Comparison of ENCODE assay signal across 23 cellular contexts in genomic region chr17:40431231-40431602, GRCh38. TPM values are rescaled to one million over a fixed set of nuclear protein-coding genes. Genes with fewer than 3 reads are reported as not detected.
DNase-seq lines count a peak whose midpoint lies in the region; ATAC-seq lines count a peak whose summit lies in the region.
"Had no signal": no experiment of that assay in that cellular context is flagged by ENCODE, and none has a peak within 500 bp of the region (broad histone marks: within the 10 kb centered on the region; RNA-seq: fewer than 3 reads in every experiment).

No MANE protein-coding gene starts in this region.

- H3K36me3 Mint-ChIP-seq in activated CD4-positive, alpha-beta memory T cell treated with anti-CD3 and anti-CD28 coated beads for 36 hours, result no peaks in the 10 kb centered on the region
- no peaks in the 10 kb centered on the region for H3K36me3 Mint-ChIP-seq in activated CD4-positive, alpha-beta memory T cell treated with anti-CD3 and anti-CD28 coated beads, Interleukin-2, amount 10 ng/mL, durations not matched to agents 7 days and 5 days (ENCODE audit: low read depth)
- H3K36me3 Mint-ChIP-seq in activated naive CD8-positive, alpha-beta T cell treated with anti-CD3 and anti-CD28 coated beads, Interleukin-2, amount 10 ng/mL, durations not matched to agents 7 days and 5 days, result peaks cover 2% of the 10 kb centered on the region
- no peaks in the 10 kb centered on the region for H3K36me3 Mint-ChIP-seq in activated naive CD8-positive, alpha-beta T cell treated with anti-CD3 and anti-CD28 coated beads, Interleukin-2, amount 50 U/mL, for 24 hours (ENCODE audit: low read depth)
- no peaks in the 10 kb centered on the region for H3K36me3 Mint-ChIP-seq in activated T-helper 17 cell treated with anti-CD3 and anti-CD28 coated beads, Interleukin-2, amount 50 U/mL, for 72 hours (ENCODE audit: low read depth)
- H3K36me3 Mint-ChIP-seq: CD8-positive, alpha-beta memory T cell; IgD-negative memory B cell had no signal

- CTCF ChIA-PET in activated CD4-positive, alpha-beta memory T cell treated with anti-CD3 and anti-CD28 coated beads for 36 hours (lab: Charles Lee), result interaction anchor here (1.1 kb wide), 1 partner anchor 102 kb away, joined by 3 read pairs; no protein-coding TSS in a partner anchor
- CTCF ChIA-PET in activated CD4-positive, alpha-beta memory T cell treated with anti-CD3 and anti-CD28 coated beads, Interleukin-2, amount 10 ng/mL, durations not matched to agents 7 days and 5 days (lab: Charles Lee), result interaction anchor here (1.8 to 2.2 kb wide), 2 partner anchors 15 to 102 kb away, joined by 5 to 9 read pairs; no protein-coding TSS in a partner anchor

- intact Hi-C loops in activated CD4-positive, alpha-beta memory T cell treated with anti-CD3 and anti-CD28 coated beads for 36 hours (cut with micrococcal nuclease), result no loop called here
- intact Hi-C loops in sciatic nerve (cut with DNase I), result loop anchor here (10.0 kb wide), 1 partner anchor 124 kb away; no protein-coding TSS in a partner anchor

- peaks cover 30% of the 10 kb centered on the region for H3K4me1 Mint-ChIP-seq in activated CD4-positive, alpha-beta memory T cell treated with anti-CD3 and anti-CD28 coated beads for 36 hours (ENCODE audit: low read depth)
- peaks cover 23% of the 10 kb centered on the region for H3K4me1 Mint-ChIP-seq in activated CD4-positive, alpha-beta memory T cell treated with anti-CD3 and anti-CD28 coated beads, Interleukin-2, amount 10 ng/mL, durations not matched to agents 7 days and 5 days
- H3K4me1 Mint-ChIP-seq in activated naive CD8-positive, alpha-beta T cell treated with anti-CD3 and anti-CD28 coated beads, Interleukin-2, amount 10 ng/mL, durations not matched to agents 7 days and 5 days, result peaks cover 24% of the 10 kb centered on the region
- H3K4me1 Mint-ChIP-seq in activated naive CD8-positive, alpha-beta T cell treated with anti-CD3 and anti-CD28 coated beads, Interleukin-2, amount 50 U/mL, for 24 hours, result peaks cover 26% of the 10 kb centered on the region
- H3K4me1 Mint-ChIP-seq in activated T-helper 17 cell treated with anti-CD3 and anti-CD28 coated beads, Interleukin-2, amount 50 U/mL, for 72 hours, result peaks cover 20% of the 10 kb centered on the region

- peak; percentile 4 for DNase-seq in activated CD4-positive, alpha-beta memory T cell treated with anti-CD3 and anti-CD28 coated beads for 36 hours
- no peak for DNase-seq in activated CD4-positive, alpha-beta memory T cell treated with anti-CD3 and anti-CD28 coated beads, Interleukin-2, amount 10 ng/mL, durations not matched to agents 7 days and 5 days
- DNase-seq in activated naive CD8-positive, alpha-beta T cell treated with anti-CD3 and anti-CD28 coated beads, Interleukin-2, amount 10 ng/mL, durations not matched to agents 7 days and 5 days, result peak; percentile 15
- no peak for DNase-seq in activated naive CD8-positive, alpha-beta T cell treated with anti-CD3 and anti-CD28 coated beads, Interleukin-2, amount 50 U/mL, for 24 hours
- DNase-seq in sciatic nerve (ENCODE audit: low spot score), result peak; percentile 41
- peak; percentile 34 for DNase-seq in ureter (ENCODE audit: low spot score)
- DNase-seq: 8988T; AML-193; C1 segment of cervical spinal cord; CD8-positive, alpha-beta memory T cell; Karpas-422; MV-4-11; NCI-H1105 treated with DMSO at 0.1 percent for 48 hours; NCI-H2081 treated with DMSO at 0.1 percent for 48 hours; NCI-H2171 treated with DMSO at 0.1 percent for 48 hours; NCI-H524 treated with DMSO at 0.1 percent for 48 hours; NCI-H82 had no signal

- H3K4me3 Mint-ChIP-seq in activated CD4-positive, alpha-beta memory T cell treated with anti-CD3 and anti-CD28 coated beads for 36 hours, result no peak overlapping the region
- no peak overlapping the region for H3K4me3 Mint-ChIP-seq in activated CD4-positive, alpha-beta memory T cell treated with anti-CD3 and anti-CD28 coated beads, Interleukin-2, amount 10 ng/mL, durations not matched to agents 7 days and 5 days
- no peak overlapping the region for H3K4me3 Mint-ChIP-seq in activated naive CD8-positive, alpha-beta T cell treated with anti-CD3 and anti-CD28 coated beads, Interleukin-2, amount 10 ng/mL, durations not matched to agents 7 days and 5 days
- H3K4me3 Mint-ChIP-seq in activated naive CD8-positive, alpha-beta T cell treated with anti-CD3 and anti-CD28 coated beads, Interleukin-2, amount 50 U/mL, for 24 hours, result no peak overlapping the region
- no peak overlapping the region for H3K4me3 Mint-ChIP-seq in activated T-helper 17 cell treated with anti-CD3 and anti-CD28 coated beads, Interleukin-2, amount 50 U/mL, for 72 hours
- H3K4me3 Mint-ChIP-seq: GM23338, IgD-negative memory B cell had no signal

- POLR2A ChIA-PET in activated CD4-positive, alpha-beta memory T cell treated with anti-CD3 and anti-CD28 coated beads for 36 hours (lab: Charles Lee), result no interaction called here
- POLR2A ChIA-PET in activated CD4-positive, alpha-beta memory T cell treated with anti-CD3 and anti-CD28 coated beads, Interleukin-2, amount 10 ng/mL, durations not matched to agents 7 days and 5 days (lab: Charles Lee), result interaction anchor here (1.0 kb wide), 1 partner anchor 14 kb away, joined by 3 read pairs; the partner anchor contains the start of gene TOP2A
- POLR2A ChIA-PET in activated naive CD8-positive, alpha-beta T cell treated with anti-CD3 and anti-CD28 coated beads, Interleukin-2, amount 10 ng/mL, durations not matched to agents 7 days and 5 days (lab: Charles Lee), result interaction anchor here (0.6 to 1.0 kb wide), 4 partner anchors 14 to 50 kb away, joined by 3 to 4 read pairs (median 4); partner anchors contain the start of gene TOP2A

- H3K9me3 Mint-ChIP-seq in activated CD4-positive, alpha-beta memory T cell treated with anti-CD3 and anti-CD28 coated beads for 36 hours, result no peaks in the 10 kb centered on the region
- no peaks in the 10 kb centered on the region for H3K9me3 Mint-ChIP-seq in activated CD4-positive, alpha-beta memory T cell treated with anti-CD3 and anti-CD28 coated beads, Interleukin-2, amount 10 ng/mL, durations not matched to agents 7 days and 5 days
- H3K9me3 Mint-ChIP-seq in activated naive CD8-positive, alpha-beta T cell treated with anti-CD3 and anti-CD28 coated beads, Interleukin-2, amount 10 ng/mL, durations not matched to agents 7 days and 5 days, result no peaks in the 10 kb centered on the region
- H3K9me3 Mint-ChIP-seq in activated naive CD8-positive, alpha-beta T cell treated with anti-CD3 and anti-CD28 coated beads, Interleukin-2, amount 50 U/mL, for 24 hours, result no peaks in the 10 kb centered on the region
- no peaks in the 10 kb centered on the region for H3K9me3 Mint-ChIP-seq in activated T-helper 17 cell treated with anti-CD3 and anti-CD28 coated beads, Interleukin-2, amount 50 U/mL, for 72 hours
- H3K9me3 Mint-ChIP-seq: CD8-positive, alpha-beta memory T cell; IgD-negative memory B cell had no signal

- H3K27ac Mint-ChIP-seq in activated CD4-positive, alpha-beta memory T cell treated with anti-CD3 and anti-CD28 coated beads for 36 hours, result no peak overlapping the region
- no peak overlapping the region for H3K27ac Mint-ChIP-seq in activated CD4-positive, alpha-beta memory T cell treated with anti-CD3 and anti-CD28 coated beads, Interleukin-2, amount 10 ng/mL, durations not matched to agents 7 days and 5 days
- peak overlapping the region; percentile 23 for H3K27ac Mint-ChIP-seq in activated naive CD8-positive, alpha-beta T cell treated with anti-CD3 and anti-CD28 coated beads, Interleukin-2, amount 10 ng/mL, durations not matched to agents 7 days and 5 days
- no peak overlapping the region for H3K27ac Mint-ChIP-seq in activated naive CD8-positive, alpha-beta T cell treated with anti-CD3 and anti-CD28 coated beads, Interleukin-2, amount 50 U/mL, for 24 hours
- H3K27ac Mint-ChIP-seq in activated T-helper 17 cell treated with anti-CD3 and anti-CD28 coated beads, Interleukin-2, amount 50 U/mL, for 72 hours, result no peak overlapping the region
- H3K27ac Mint-ChIP-seq: GM23338, IgD-negative memory B cell had no signal

- no peaks in the 10 kb centered on the region for H3K27me3 Mint-ChIP-seq in activated CD4-positive, alpha-beta memory T cell treated with anti-CD3 and anti-CD28 coated beads for 36 hours
- H3K27me3 Mint-ChIP-seq in activated CD4-positive, alpha-beta memory T cell treated with anti-CD3 and anti-CD28 coated beads, Interleukin-2, amount 10 ng/mL, durations not matched to agents 7 days and 5 days, result peaks cover 34% of the 10 kb centered on the region
- peaks cover 17% of the 10 kb centered on the region for H3K27me3 Mint-ChIP-seq in activated naive CD8-positive, alpha-beta T cell treated with anti-CD3 and anti-CD28 coated beads, Interleukin-2, amount 10 ng/mL, durations not matched to agents 7 days and 5 days
- H3K27me3 Mint-ChIP-seq in activated naive CD8-positive, alpha-beta T cell treated with anti-CD3 and anti-CD28 coated beads, Interleukin-2, amount 50 U/mL, for 24 hours, result no peaks in the 10 kb centered on the region
- H3K27me3 Mint-ChIP-seq in activated T-helper 17 cell treated with anti-CD3 and anti-CD28 coated beads, Interleukin-2, amount 50 U/mL, for 72 hours, result no peaks in the 10 kb centered on the region

- no peak for ATAC-seq in activated naive CD8-positive, alpha-beta T cell treated with anti-CD3 and anti-CD28 coated beads, Interleukin-2, amount 10 ng/mL, durations not matched to agents 7 days and 5 days (ENCODE audit: low read depth)
- ATAC-seq in activated naive CD8-positive, alpha-beta T cell treated with anti-CD3 and anti-CD28 coated beads, Interleukin-2, amount 50 U/mL, for 24 hours, result no peak
- ATAC-seq in sciatic nerve, result no peak
- ATAC-seq in GM21737 (IDR thresholded peaks at IDR 0.05; ENCODE audit: unreplicated experiment), result no peak
- ATAC-seq in activated T-helper 17 cell treated with anti-CD3 and anti-CD28 coated beads, Interleukin-2, amount 50 U/mL, for 72 hours (replicated peaks), result no peak
- ATAC-seq: GM23338, HCT116, Panc1 had no signal

RNA-seq across cellular contexts. Expression of gene IGFBP4, which starts 12.0 kb away (rescaled TPM):
- 10 to 100 TPM; 14.6 to 15.5 TPM for total RNA-seq in activated CD4-positive, alpha-beta memory T cell treated with anti-CD3 and anti-CD28 coated beads for 36 hours
- 10 to 100 TPM; 27.1 to 28.4 TPM for total RNA-seq in activated CD4-positive, alpha-beta memory T cell treated with anti-CD3 and anti-CD28 coated beads, Interleukin-2, amount 10 ng/mL, durations not matched to agents 7 days and 5 days
- 10 to 100 TPM; 12.2 to 13.2 TPM for total RNA-seq in activated naive CD8-positive, alpha-beta T cell treated with anti-CD3 and anti-CD28 coated beads, Interleukin-2, amount 10 ng/mL, durations not matched to agents 7 days and 5 days
- 680 TPM for total RNA-seq in sciatic nerve
- total RNA-seq in ureter, result 505 TPM
- 10 to 100 TPM in 1 of 2 donors, 1 to 10 TPM in 1; 5.3 to 33.8 TPM for total RNA-seq in activated T-helper 17 cell treated with anti-CD3 and anti-CD28 coated beads, Interleukin-2, amount 50 U/mL, for 72 hours

RNA-seq across cellular contexts. Expression of gene TOP2A, which starts 13.5 kb away (rescaled TPM):
- 100 to 1,000 TPM; 301 to 311 TPM for total RNA-seq in activated CD4-positive, alpha-beta memory T cell treated with anti-CD3 and anti-CD28 coated beads for 36 hours
- 100 to 1,000 TPM; 361 to 373 TPM for total RNA-seq in activated CD4-positive, alpha-beta memory T cell treated with anti-CD3 and anti-CD28 coated beads, Interleukin-2, amount 10 ng/mL, durations not matched to agents 7 days and 5 days
- 100 to 1,000 TPM; 313 to 314 TPM for total RNA-seq in activated naive CD8-positive, alpha-beta T cell treated with anti-CD3 and anti-CD28 coated beads, Interleukin-2, amount 10 ng/mL, durations not matched to agents 7 days and 5 days
- total RNA-seq in sciatic nerve, result 1.4 TPM
- total RNA-seq in ureter, result 2.9 TPM
- total RNA-seq in activated T-helper 17 cell treated with anti-CD3 and anti-CD28 coated beads, Interleukin-2, amount 50 U/mL, for 72 hours, result 100 to 1,000 TPM; 230 to 257 TPM

Comparison
In these comparisons a context has a peak if more than half of its experiments do, and no peak if none do; other contexts are left out.
1. DNase-seq: peak in activated CD4-positive, alpha-beta memory T cell treated with anti-CD3 and anti-CD28 coated beads for 36 hours (single experiment), activated naive CD8-positive, alpha-beta T cell treated with anti-CD3 and anti-CD28 coated beads, Interleukin-2, amount 10 ng/mL, durations not matched to agents 7 days and 5 days (single experiment), sciatic nerve (single experiment) and ureter (single experiment); none in activated CD4-positive, alpha-beta memory T cell treated with anti-CD3 and anti-CD28 coated beads, Interleukin-2, amount 10 ng/mL, durations not matched to agents 7 days and 5 days (single experiment) and activated naive CD8-positive, alpha-beta T cell treated with anti-CD3 and anti-CD28 coated beads, Interleukin-2, amount 50 U/mL, for 24 hours (single experiment).
2. RNA of gene IGFBP4, which starts 12.0 kb away (total RNA-seq): 680 TPM in sciatic nerve (single experiment) and 505 TPM in ureter (single experiment); 5.3 to 33.8 TPM in activated T-helper 17 cell treated with anti-CD3 and anti-CD28 coated beads, Interleukin-2, amount 50 U/mL, for 72 hours, 27.1 to 28.4 TPM in activated CD4-positive, alpha-beta memory T cell treated with anti-CD3 and anti-CD28 coated beads, Interleukin-2, amount 10 ng/mL, durations not matched to agents 7 days and 5 days, 14.6 to 15.5 TPM in activated CD4-positive, alpha-beta memory T cell treated with anti-CD3 and anti-CD28 coated beads for 36 hours and 12.2 to 13.2 TPM in activated naive CD8-positive, alpha-beta T cell treated with anti-CD3 and anti-CD28 coated beads, Interleukin-2, amount 10 ng/mL, durations not matched to agents 7 days and 5 days; every median in the first group is over 10 times any median in the second.
3. RNA of gene TOP2A, which starts 13.5 kb away (total RNA-seq): 361 to 373 TPM in activated CD4-positive, alpha-beta memory T cell treated with anti-CD3 and anti-CD28 coated beads, Interleukin-2, amount 10 ng/mL, durations not matched to agents 7 days and 5 days, 313 to 314 TPM in activated naive CD8-positive, alpha-beta T cell treated with anti-CD3 and anti-CD28 coated beads, Interleukin-2, amount 10 ng/mL, durations not matched to agents 7 days and 5 days, 301 to 311 TPM in activated CD4-positive, alpha-beta memory T cell treated with anti-CD3 and anti-CD28 coated beads for 36 hours and 230 to 257 TPM in activated T-helper 17 cell treated with anti-CD3 and anti-CD28 coated beads, Interleukin-2, amount 50 U/mL, for 72 hours; 2.9 TPM in ureter (single experiment) and 1.4 TPM in sciatic nerve (single experiment); every median in the first group is over 10 times any median in the second.